In the genomic region with DNA sequence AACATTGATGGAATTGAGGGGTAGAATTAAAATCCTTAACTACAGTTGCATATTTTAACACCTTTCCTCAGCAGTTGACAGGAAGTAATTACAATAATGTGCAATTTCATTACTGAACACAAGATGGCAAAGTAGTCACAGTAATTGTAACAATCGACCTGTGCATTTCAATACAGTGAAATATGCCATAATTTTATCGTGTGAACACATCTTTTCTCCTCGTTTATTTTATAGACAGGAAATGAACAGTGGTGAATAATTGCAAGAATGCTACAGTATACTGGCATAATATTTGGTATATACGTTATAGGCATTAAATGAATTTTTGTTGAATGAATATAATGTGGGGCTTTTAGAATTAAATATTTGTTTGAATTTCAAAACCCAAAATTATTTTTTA, we compare ENCODE assay signal across 8 cellular contexts. TPM values are rescaled to one million over a fixed set of nuclear protein-coding genes. Genes with fewer than 3 reads are reported as not detected.
DNase-seq lines count a peak whose midpoint lies in the region; FAIRE-seq and TF ChIP-seq lines count a peak whose summit lies in the region.

No MANE protein-coding gene starts in this region.

- no peak overlapping the region for H2AFZ ChIP-seq in KMS-11 (ENCODE audit: low read depth)

- H3K36me3 Mint-ChIP-seq in endothelial cell (ENCODE audit: low read depth, unreplicated experiment) (no peaks in the 10 kb centered on the region), nephron progenitor cell (ENCODE audit: low read depth) (peaks cover 7% of the 10 kb centered on the region)

- H3K36me3 ChIP-seq in cardiac muscle cell (no peaks in the 10 kb centered on the region), KMS-11 (ENCODE audit: insufficient read depth) (no peaks in the 10 kb centered on the region), Peyer's patch (no peaks in the 10 kb centered on the region)

- H3K4me2 ChIP-seq in KMS-11: no peak overlapping the region

- H3K27ac Mint-ChIP-seq in endothelial cell (ENCODE audit: unreplicated experiment): no peak overlapping the region
- no peak overlapping the region for H3K27ac Mint-ChIP-seq in nephron progenitor cell

- TF ChIP-seq POLR2A in H54 (IDR thresholded peaks at IDR 0.05; ENCODE audit: low read depth, low read length) (no peak), Peyer's patch (IDR thresholded peaks at IDR 0.05) (no peak)

- no peak overlapping the region for H3K4me3 ChIP-seq in cardiac muscle cell
- H3K4me3 ChIP-seq in KMS-11 (IDR thresholded peaks at IDR 0.05; ENCODE audit: insufficient read depth, low read depth, low read length): no peak overlapping the region
- H3K4me3 ChIP-seq in Peyer's patch: no peak overlapping the region

- DNase-seq in cardiac muscle cell (ENCODE audit: low read depth in 1 of 2, low spot score in 1 of 2): peak; percentile 49 to 68
- DNase-seq in cardiac septum (ENCODE audit: low spot score): no peak
- peak; percentile 9 for DNase-seq in H54 (ENCODE audit: insufficient read length, low spot score)
- no peak for DNase-seq in Peyer's patch
- DNase-seq in endothelial cell (ENCODE audit: low spot score): no peak
- no peak for DNase-seq in nephron progenitor cell
- DNase-seq in activated T-cell treated with anti-CD3 and anti-CD28 coated beads, Interleukin-2, amount 50 U/mL, for 1 hour: no peak

- TF ChIP-seq CTCF in cardiac muscle cell (IDR thresholded peaks at IDR 0.05; ENCODE audit: low read depth, low read length) (peak; percentile 60), KMS-11 (conservative IDR thresholded peaks at IDR 0.05; ENCODE audit: low read depth, low read length) (peak; percentile 68), Peyer's patch (IDR thresholded peaks at IDR 0.05) (peak; percentile 22 to 90 (median 80)), endothelial cell (IDR thresholded peaks at IDR 0.05; ENCODE audit: unreplicated experiment) (peak; percentile 88), nephron progenitor cell (IDR thresholded peaks at IDR 0.05) (peak; percentile 60)

- no peak overlapping the region for H3K9ac ChIP-seq in KMS-11

- H3K79me2 ChIP-seq in KMS-11 (ENCODE audit: insufficient read depth, low read depth): no peaks in the 10 kb centered on the region

- peaks cover 4% of the 10 kb centered on the region for H3K4me1 ChIP-seq in cardiac muscle cell (ENCODE audit: low read depth)
- no peaks in the 10 kb centered on the region for H3K4me1 ChIP-seq in KMS-11 (ENCODE audit: low read depth, poor library complexity, severe bottlenecking)
- H3K4me1 ChIP-seq in Peyer's patch: no peaks in the 10 kb centered on the region

- H3K27me3 ChIP-seq in cardiac muscle cell (no peaks in the 10 kb centered on the region), KMS-11 (ENCODE audit: insufficient read depth, low read depth) (no peaks in the 10 kb centered on the region), Peyer's patch (no peaks in the 10 kb centered on the region)

- peak; percentile 93 for FAIRE-seq in H54 (lab: Jason Lieb, UNC)

- H3K4me1 Mint-ChIP-seq in endothelial cell (ENCODE audit: unreplicated experiment) (no peaks in the 10 kb centered on the region), nephron progenitor cell (no peaks in the 10 kb centered on the region)

- no peak overlapping the region for H3K27ac ChIP-seq in cardiac muscle cell
- H3K27ac ChIP-seq in KMS-11: no peak overlapping the region
- H3K27ac ChIP-seq in Peyer's patch: no peak overlapping the region

- H3K9me3 ChIP-seq in cardiac muscle cell (ENCODE audit: low read depth) (no peaks in the 10 kb centered on the region), Peyer's patch (no peaks in the 10 kb centered on the region)

- no peaks in the 10 kb centered on the region for H4K20me1 ChIP-seq in KMS-11 (ENCODE audit: insufficient read depth)

- intact Hi-C loops in cardiac septum (cut with DNase I): no loop called here

- H3K4me3 Mint-ChIP-seq in endothelial cell (ENCODE audit: unreplicated experiment) (no peak overlapping the region), nephron progenitor cell (no peak overlapping the region)

- no peaks in the 10 kb centered on the region for H3K9me3 Mint-ChIP-seq in endothelial cell (ENCODE audit: unreplicated experiment)
- peaks cover 3% of the 10 kb centered on the region for H3K9me3 Mint-ChIP-seq in nephron progenitor cell

- H3K27me3 Mint-ChIP-seq in endothelial cell (ENCODE audit: unreplicated experiment) (peaks cover 2% of the 10 kb centered on the region), nephron progenitor cell (ENCODE audit: low read depth, poor library complexity) (no peaks in the 10 kb centered on the region)

RNA-seq across cellular contexts. Expression of a gene that starts 25.0 kb away (rescaled TPM):
- total RNA-seq in cardiac muscle cell (5.2 and 8.1 TPM in 2 replicates), cardiac septum (16.8 TPM), Peyer's patch (10 to 100 TPM in 2 of 4 donors, 1 to 10 TPM in 2; 5.3 to 16.5 (median 10.6) TPM), endothelial cell (ENCODE audit: unreplicated experiment) (13.0 TPM)
- polyA plus RNA-seq in cardiac muscle cell: 13.6 and 14.5 TPM in 2 replicates

RNA-seq across cellular contexts. Expression of a gene that starts 31.4 kb away (rescaled TPM):
- total RNA-seq in cardiac muscle cell (0.35 and 0.45 TPM in 2 replicates), cardiac septum (not detected), Peyer's patch (not detected), endothelial cell (ENCODE audit: unreplicated experiment) (not detected)
- 0.49 and 1.2 TPM in 2 replicates for polyA plus RNA-seq in cardiac muscle cell

Comparison
In these comparisons a context has a peak if more than half of its experiments do, and no peak if none do; other contexts are left out.
1. DNase-seq: peak in cardiac muscle cell (2 of 2) and H54 (single experiment); none in cardiac septum (single experiment), Peyer's patch (0 of 3), endothelial cell (single experiment), nephron progenitor cell (single experiment) and activated T-cell treated with anti-CD3 and anti-CD28 coated beads, Interleukin-2, amount 50 U/mL, for 1 hour (single experiment).
2. Peak in every context shown above with its lines, with median percentiles within 50 percentile points of each other: CTCF ChIP-seq.